In genomic region chr17:28725660-28726395, GRCh38 we compare ENCODE assay signal across 1 cellular context.
TF ChIP-seq lines count a peak whose summit lies in the region.

A gene with protein sequence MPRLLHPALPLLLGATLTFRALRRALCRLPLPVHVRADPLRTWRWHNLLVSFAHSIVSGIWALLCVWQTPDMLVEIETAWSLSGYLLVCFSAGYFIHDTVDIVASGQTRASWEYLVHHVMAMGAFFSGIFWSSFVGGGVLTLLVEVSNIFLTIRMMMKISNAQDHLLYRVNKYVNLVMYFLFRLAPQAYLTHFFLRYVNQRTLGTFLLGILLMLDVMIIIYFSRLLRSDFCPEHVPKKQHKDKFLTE (minus strand): TSS chr17:28726233. CDS start chr17:28726097, 136 bp downstream.

TF ChIP-seq in K562, 482 proteins besides CTCF, POLR2A, EP300 and RAD21 (continued from another document and continues in another):
- TF ChIP-seq ATF2 (CRISPR knock-in tag; IDR thresholded peaks at IDR 0.05) (no peak), KDM4B (IDR thresholded peaks at IDR 0.05; ENCODE audit: borderline replicate concordance in 2 of 2, low read depth in 1 of 2) (peak in 1 of 2 experiments; percentile 16; a peak in 1 of 4 replicates), TCF7 (IDR thresholded peaks at IDR 0.05; ENCODE audit: borderline replicate concordance) (peak; percentile 37; the same call in 1 of the 2 replicates), SAFB2 (IDR thresholded peaks at IDR 0.05; ENCODE audit: borderline replicate concordance, low read depth, low read length, severe bottlenecking) (no peak), BHLHE40 (IDR thresholded peaks at IDR 0.05; ENCODE audit: low read length) (peak; percentile 95), SIN3A (IDR thresholded peaks at IDR 0.05; ENCODE audit: borderline replicate concordance in 2 of 2, control insufficient read depth in 1 of 2, low read depth in 2 of 2, low read length in 2 of 2) (no peak; a peak in 2 of 4 replicates), BCL6 (CRISPR knock-in tag; IDR thresholded peaks at IDR 0.05) (no peak), SP1 (CRISPR knock-in tag; IDR thresholded peaks at IDR 0.05) (peak; percentile 51), FOS (IDR thresholded peaks at IDR 0.05; ENCODE audit: extremely low read depth, insufficient read length) (no peak), MTA3 (IDR thresholded peaks at IDR 0.05; ENCODE audit: borderline replicate concordance) (peak; percentile 82), SUPT5H (IDR thresholded peaks at IDR 0.05) (peak; percentile 72), NKRF (IDR thresholded peaks at IDR 0.05; ENCODE audit: borderline replicate concordance) (peak; percentile 85; the same call in 1 of the 2 replicates), ZBTB17 (CRISPR knock-in tag; IDR thresholded peaks at IDR 0.05) (peak; percentile 66), ZNF311 (CRISPR knock-in tag; IDR thresholded peaks at IDR 0.05) (peak; percentile 45; the same call in 1 of the 2 replicates), TBL1XR1 (IDR thresholded peaks at IDR 0.05; ENCODE audit: low read length in 2 of 2) (no peak), NR4A1 (CRISPR knock-in tag; IDR thresholded peaks at IDR 0.05) (no peak; the same call in 1 of the 2 replicates), NR4A1 (tag; IDR thresholded peaks at IDR 0.05) (peak; percentile 80), USF1 (CRISPR knock-in tag; IDR thresholded peaks at IDR 0.05) (no peak; the same call in 1 of the 2 replicates), TAF1 (IDR thresholded peaks at IDR 0.05; ENCODE audit: control insufficient read depth, extremely low read depth, insufficient read depth, low read length, severe bottlenecking) (peak; percentile 65), ESRRA (IDR thresholded peaks at IDR 0.05; ENCODE audit: borderline replicate concordance, low read depth) (peak; percentile 47), PATZ1 (CRISPR knock-in tag; IDR thresholded peaks at IDR 0.05; ENCODE audit: borderline replicate concordance) (peak; percentile 10; the same call in 1 of the 2 replicates), ZFX (CRISPR knock-in tag; IDR thresholded peaks at IDR 0.05) (peak; percentile 80), NFIX (CRISPR knock-in tag; IDR thresholded peaks at IDR 0.05; ENCODE audit: low read depth) (no peak), NRF1 (conservative IDR thresholded peaks at IDR 0.05 in 1 of 2, IDR thresholded peaks at IDR 0.05 in 1 of 2) (peak; percentile 83 to 86), ID3 (CRISPR knock-in tag; IDR thresholded peaks at IDR 0.05) (no peak), ID3 (tag; IDR thresholded peaks at IDR 0.05) (peak; percentile 65), ZNF445 (CRISPR knock-in tag; IDR thresholded peaks at IDR 0.05; ENCODE audit: low read depth) (no peak), NCOA1 (IDR thresholded peaks at IDR 0.05; ENCODE audit: low read depth) (no peak), FOXP1 (CRISPR knock-in tag; IDR thresholded peaks at IDR 0.05) (peak; percentile 88)
- TF ChIP-seq, protein P1, sequence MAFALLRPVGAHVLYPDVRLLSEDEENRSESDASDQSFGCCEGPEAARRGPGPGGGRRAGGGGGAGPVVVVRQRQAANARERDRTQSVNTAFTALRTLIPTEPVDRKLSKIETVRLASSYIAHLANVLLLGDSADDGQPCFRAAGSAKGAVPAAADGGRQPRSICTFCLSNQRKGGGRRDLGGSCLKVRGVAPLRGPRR (CRISPR knock-in tag; IDR thresholded peaks at IDR 0.05): no peak
- TF ChIP-seq, protein P2, sequence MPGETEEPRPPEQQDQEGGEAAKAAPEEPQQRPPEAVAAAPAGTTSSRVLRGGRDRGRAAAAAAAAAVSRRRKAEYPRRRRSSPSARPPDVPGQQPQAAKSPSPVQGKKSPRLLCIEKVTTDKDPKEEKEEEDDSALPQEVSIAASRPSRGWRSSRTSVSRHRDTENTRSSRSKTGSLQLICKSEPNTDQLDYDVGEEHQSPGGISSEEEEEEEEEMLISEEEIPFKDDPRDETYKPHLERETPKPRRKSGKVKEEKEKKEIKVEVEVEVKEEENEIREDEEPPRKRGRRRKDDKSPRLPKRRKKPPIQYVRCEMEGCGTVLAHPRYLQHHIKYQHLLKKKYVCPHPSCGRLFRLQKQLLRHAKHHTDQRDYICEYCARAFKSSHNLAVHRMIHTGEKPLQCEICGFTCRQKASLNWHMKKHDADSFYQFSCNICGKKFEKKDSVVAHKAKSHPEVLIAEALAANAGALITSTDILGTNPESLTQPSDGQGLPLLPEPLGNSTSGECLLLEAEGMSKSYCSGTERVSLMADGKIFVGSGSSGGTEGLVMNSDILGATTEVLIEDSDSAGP (CRISPR knock-in tag; IDR thresholded peaks at IDR 0.05): peak; percentile 77
- TF ChIP-seq, protein P3, sequence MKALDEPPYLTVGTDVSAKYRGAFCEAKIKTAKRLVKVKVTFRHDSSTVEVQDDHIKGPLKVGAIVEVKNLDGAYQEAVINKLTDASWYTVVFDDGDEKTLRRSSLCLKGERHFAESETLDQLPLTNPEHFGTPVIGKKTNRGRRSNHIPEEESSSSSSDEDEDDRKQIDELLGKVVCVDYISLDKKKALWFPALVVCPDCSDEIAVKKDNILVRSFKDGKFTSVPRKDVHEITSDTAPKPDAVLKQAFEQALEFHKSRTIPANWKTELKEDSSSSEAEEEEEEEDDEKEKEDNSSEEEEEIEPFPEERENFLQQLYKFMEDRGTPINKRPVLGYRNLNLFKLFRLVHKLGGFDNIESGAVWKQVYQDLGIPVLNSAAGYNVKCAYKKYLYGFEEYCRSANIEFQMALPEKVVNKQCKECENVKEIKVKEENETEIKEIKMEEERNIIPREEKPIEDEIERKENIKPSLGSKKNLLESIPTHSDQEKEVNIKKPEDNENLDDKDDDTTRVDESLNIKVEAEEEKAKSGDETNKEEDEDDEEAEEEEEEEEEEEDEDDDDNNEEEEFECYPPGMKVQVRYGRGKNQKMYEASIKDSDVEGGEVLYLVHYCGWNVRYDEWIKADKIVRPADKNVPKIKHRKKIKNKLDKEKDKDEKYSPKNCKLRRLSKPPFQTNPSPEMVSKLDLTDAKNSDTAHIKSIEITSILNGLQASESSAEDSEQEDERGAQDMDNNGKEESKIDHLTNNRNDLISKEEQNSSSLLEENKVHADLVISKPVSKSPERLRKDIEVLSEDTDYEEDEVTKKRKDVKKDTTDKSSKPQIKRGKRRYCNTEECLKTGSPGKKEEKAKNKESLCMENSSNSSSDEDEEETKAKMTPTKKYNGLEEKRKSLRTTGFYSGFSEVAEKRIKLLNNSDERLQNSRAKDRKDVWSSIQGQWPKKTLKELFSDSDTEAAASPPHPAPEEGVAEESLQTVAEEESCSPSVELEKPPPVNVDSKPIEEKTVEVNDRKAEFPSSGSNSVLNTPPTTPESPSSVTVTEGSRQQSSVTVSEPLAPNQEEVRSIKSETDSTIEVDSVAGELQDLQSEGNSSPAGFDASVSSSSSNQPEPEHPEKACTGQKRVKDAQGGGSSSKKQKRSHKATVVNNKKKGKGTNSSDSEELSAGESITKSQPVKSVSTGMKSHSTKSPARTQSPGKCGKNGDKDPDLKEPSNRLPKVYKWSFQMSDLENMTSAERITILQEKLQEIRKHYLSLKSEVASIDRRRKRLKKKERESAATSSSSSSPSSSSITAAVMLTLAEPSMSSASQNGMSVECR (CRISPR knock-in tag; IDR thresholded peaks at IDR 0.05): peak; percentile 88; the same call in 1 of the 2 replicates
- TF ChIP-seq, protein P4, sequence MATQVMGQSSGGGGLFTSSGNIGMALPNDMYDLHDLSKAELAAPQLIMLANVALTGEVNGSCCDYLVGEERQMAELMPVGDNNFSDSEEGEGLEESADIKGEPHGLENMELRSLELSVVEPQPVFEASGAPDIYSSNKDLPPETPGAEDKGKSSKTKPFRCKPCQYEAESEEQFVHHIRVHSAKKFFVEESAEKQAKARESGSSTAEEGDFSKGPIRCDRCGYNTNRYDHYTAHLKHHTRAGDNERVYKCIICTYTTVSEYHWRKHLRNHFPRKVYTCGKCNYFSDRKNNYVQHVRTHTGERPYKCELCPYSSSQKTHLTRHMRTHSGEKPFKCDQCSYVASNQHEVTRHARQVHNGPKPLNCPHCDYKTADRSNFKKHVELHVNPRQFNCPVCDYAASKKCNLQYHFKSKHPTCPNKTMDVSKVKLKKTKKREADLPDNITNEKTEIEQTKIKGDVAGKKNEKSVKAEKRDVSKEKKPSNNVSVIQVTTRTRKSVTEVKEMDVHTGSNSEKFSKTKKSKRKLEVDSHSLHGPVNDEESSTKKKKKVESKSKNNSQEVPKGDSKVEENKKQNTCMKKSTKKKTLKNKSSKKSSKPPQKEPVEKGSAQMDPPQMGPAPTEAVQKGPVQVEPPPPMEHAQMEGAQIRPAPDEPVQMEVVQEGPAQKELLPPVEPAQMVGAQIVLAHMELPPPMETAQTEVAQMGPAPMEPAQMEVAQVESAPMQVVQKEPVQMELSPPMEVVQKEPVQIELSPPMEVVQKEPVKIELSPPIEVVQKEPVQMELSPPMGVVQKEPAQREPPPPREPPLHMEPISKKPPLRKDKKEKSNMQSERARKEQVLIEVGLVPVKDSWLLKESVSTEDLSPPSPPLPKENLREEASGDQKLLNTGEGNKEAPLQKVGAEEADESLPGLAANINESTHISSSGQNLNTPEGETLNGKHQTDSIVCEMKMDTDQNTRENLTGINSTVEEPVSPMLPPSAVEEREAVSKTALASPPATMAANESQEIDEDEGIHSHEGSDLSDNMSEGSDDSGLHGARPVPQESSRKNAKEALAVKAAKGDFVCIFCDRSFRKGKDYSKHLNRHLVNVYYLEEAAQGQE (CRISPR knock-in tag; IDR thresholded peaks at IDR 0.05; ENCODE audit: low read depth): no peak; the same call in 1 of the 2 replicates
- TF ChIP-seq, protein P5, sequence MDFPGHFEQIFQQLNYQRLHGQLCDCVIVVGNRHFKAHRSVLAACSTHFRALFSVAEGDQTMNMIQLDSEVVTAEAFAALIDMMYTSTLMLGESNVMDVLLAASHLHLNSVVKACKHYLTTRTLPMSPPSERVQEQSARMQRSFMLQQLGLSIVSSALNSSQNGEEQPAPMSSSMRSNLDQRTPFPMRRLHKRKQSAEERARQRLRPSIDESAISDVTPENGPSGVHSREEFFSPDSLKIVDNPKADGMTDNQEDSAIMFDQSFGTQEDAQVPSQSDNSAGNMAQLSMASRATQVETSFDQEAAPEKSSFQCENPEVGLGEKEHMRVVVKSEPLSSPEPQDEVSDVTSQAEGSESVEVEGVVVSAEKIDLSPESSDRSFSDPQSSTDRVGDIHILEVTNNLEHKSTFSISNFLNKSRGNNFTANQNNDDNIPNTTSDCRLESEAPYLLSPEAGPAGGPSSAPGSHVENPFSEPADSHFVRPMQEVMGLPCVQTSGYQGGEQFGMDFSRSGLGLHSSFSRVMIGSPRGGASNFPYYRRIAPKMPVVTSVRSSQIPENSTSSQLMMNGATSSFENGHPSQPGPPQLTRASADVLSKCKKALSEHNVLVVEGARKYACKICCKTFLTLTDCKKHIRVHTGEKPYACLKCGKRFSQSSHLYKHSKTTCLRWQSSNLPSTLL (IDR thresholded peaks at IDR 0.05): peak; percentile 79
- TF ChIP-seq, protein P6, sequence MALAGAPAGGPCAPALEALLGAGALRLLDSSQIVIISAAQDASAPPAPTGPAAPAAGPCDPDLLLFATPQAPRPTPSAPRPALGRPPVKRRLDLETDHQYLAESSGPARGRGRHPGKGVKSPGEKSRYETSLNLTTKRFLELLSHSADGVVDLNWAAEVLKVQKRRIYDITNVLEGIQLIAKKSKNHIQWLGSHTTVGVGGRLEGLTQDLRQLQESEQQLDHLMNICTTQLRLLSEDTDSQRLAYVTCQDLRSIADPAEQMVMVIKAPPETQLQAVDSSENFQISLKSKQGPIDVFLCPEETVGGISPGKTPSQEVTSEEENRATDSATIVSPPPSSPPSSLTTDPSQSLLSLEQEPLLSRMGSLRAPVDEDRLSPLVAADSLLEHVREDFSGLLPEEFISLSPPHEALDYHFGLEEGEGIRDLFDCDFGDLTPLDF (CRISPR knock-in tag; IDR thresholded peaks at IDR 0.05): 0 out of 2 replicates have a peak, but pooled peaks have one; percentile 18
